Comparison of ENCODE assay signal across 8 cellular contexts in the genomic region with DNA sequence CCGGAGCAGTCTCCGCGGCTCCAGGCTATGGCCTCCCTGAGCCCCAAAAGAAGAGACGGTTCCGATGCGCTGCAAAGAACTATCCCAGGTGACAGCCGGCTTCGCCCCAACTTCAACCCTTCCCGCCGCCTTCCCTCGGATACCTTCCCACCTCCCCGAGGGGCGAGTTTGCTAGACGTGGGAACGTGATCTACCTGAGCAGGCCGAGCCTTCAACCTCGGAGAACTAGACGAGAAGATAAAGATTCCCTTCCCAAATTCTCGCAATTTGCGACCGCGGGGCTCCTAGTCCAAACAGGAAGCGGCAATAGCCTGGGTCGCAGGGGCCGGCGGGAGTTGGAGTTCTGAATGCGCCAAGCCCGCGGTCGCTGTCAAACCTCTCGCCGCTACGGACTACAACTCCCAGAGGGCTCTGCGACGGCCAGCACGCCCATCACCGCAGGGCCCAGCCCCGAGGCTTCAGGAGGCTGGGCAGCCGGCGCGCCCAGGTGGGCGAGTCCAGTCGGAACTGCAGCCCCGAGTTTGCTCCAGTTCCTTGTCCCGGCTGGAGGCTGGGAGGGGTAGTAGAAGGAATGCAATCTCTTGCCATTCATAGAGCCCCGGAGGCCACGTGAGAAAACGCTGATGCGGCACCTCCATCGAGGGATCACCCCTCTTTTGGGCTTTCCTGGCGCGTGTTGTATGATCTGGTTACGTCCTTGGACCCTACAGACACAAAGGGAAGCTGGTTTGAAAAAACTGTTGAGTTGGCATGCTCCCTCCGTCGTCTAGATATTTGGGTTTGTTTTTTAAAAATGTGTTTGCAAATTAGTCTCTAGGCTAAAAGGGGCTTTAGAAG. TPM values are rescaled to one million over a fixed set of nuclear protein-coding genes. Genes with fewer than 3 reads are reported as not detected.
DNase-seq lines count a peak whose midpoint lies in the region; ATAC-seq and TF ChIP-seq lines count a peak whose summit lies in the region.

A gene with protein sequence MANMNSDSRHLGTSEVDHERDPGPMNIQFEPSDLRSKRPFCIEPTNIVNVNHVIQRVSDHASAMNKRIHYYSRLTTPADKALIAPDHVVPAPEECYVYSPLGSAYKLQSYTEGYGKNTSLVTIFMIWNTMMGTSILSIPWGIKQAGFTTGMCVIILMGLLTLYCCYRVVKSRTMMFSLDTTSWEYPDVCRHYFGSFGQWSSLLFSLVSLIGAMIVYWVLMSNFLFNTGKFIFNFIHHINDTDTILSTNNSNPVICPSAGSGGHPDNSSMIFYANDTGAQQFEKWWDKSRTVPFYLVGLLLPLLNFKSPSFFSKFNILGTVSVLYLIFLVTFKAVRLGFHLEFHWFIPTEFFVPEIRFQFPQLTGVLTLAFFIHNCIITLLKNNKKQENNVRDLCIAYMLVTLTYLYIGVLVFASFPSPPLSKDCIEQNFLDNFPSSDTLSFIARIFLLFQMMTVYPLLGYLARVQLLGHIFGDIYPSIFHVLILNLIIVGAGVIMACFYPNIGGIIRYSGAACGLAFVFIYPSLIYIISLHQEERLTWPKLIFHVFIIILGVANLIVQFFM (minus strand): TSS at position 302 of the 837 bp plus-strand sequence. CDS start 14,366 bp downstream, outside the sequence.

- peak within 1 kb of the TSS; percentile 95 for H3K4me3 ChIP-seq in GM06990 (replicated peaks; ENCODE audit: low read depth, low read length)
- H3K4me3 ChIP-seq in osteoblast (ENCODE audit: insufficient read depth, low read length) = peak within 1 kb of the TSS; percentile 99
- H3K4me3 ChIP-seq in thoracic aorta = peak within 1 kb of the TSS; percentile 92

- H3K4me2 ChIP-seq in osteoblast (ENCODE audit: insufficient read depth, low read length) = peak within 1 kb of the TSS; percentile 95

- H2AFZ ChIP-seq in osteoblast (ENCODE audit: low read length) = peak within 1 kb of the TSS; percentile 100

- no peaks in the 10 kb centered on the region for H3K27me3 Mint-ChIP-seq in activated naive CD4-positive, alpha-beta T cell treated with anti-CD3 and anti-CD28 coated beads, Interleukin-2, amount 50 U/mL, for 24 hours
- H3K27me3 Mint-ChIP-seq in glutamatergic neuron (ENCODE audit: unreplicated experiment) = peaks cover 4% of the 10 kb centered on the region

- ATAC-seq in HG02588 (IDR thresholded peaks at IDR 0.05; ENCODE audit: unreplicated experiment) (peak; percentile 100), SK-N-SH treated with all-trans-retinoic acid at 6 μM for 48 hours (peak; percentile 100), thoracic aorta (ENCODE audit: insufficient number of reproducible peaks, low FRiP score, low read depth) (peak; percentile 92)

- H3K4me1 Mint-ChIP-seq in activated naive CD4-positive, alpha-beta T cell treated with anti-CD3 and anti-CD28 coated beads, Interleukin-2, amount 50 U/mL, for 24 hours = peaks cover 24% of the 10 kb centered on the region
- H3K4me1 Mint-ChIP-seq in glutamatergic neuron (ENCODE audit: low read depth, unreplicated experiment) = peaks cover 3% of the 10 kb centered on the region

- H3K4me1 ChIP-seq in osteoblast (ENCODE audit: insufficient read depth, low read length) (peaks cover 8% of the 10 kb centered on the region), thoracic aorta (ENCODE audit: control insufficient read depth in 1 of 2, low read depth in 2 of 2) (peaks cover 0 to 8% of the 10 kb centered on the region in 2 donors)

- TF ChIP-seq CTCF in GM06990 (IDR thresholded peaks at IDR 0.05; ENCODE audit: insufficient read depth, low read length, poor library complexity, severe bottlenecking) = no peak
- TF ChIP-seq CTCF in glutamatergic neuron (IDR thresholded peaks at IDR 0.05; ENCODE audit: partially characterized antibody, unreplicated experiment) = no peak
- TF ChIP-seq CTCF in osteoblast (IDR thresholded peaks at IDR 0.05; ENCODE audit: extremely low read depth, low read depth, low read length) = no peak
- no peak for TF ChIP-seq CTCF in thoracic aorta (IDR thresholded peaks at IDR 0.05)

- H3K27me3 ChIP-seq in GM06990 (replicated peaks; ENCODE audit: control insufficient read depth, insufficient read depth, low read length) (no peaks in the 10 kb centered on the region), osteoblast (ENCODE audit: insufficient read depth, low read length) (no peaks in the 10 kb centered on the region), thoracic aorta (replicated peaks; ENCODE audit: insufficient read depth) (no peaks in the 10 kb centered on the region)

- peak within 1 kb of the TSS; percentile 99 for H3K4me3 Mint-ChIP-seq in activated naive CD4-positive, alpha-beta T cell treated with anti-CD3 and anti-CD28 coated beads, Interleukin-2, amount 50 U/mL, for 24 hours
- peak within 1 kb of the TSS; percentile 99 for H3K4me3 Mint-ChIP-seq in glutamatergic neuron (ENCODE audit: unreplicated experiment)

- no peaks in the 10 kb centered on the region for H4K20me1 ChIP-seq in osteoblast (ENCODE audit: insufficient read depth, low read length)

- H3K9me3 ChIP-seq in osteoblast (ENCODE audit: low read depth, low read length) (no peaks in the 10 kb centered on the region), thoracic aorta (no peaks in the 10 kb centered on the region)

- peaks cover 11% of the 10 kb centered on the region for H3K79me2 ChIP-seq in osteoblast (ENCODE audit: insufficient read depth, low read length)

- H3K36me3 Mint-ChIP-seq in activated naive CD4-positive, alpha-beta T cell treated with anti-CD3 and anti-CD28 coated beads, Interleukin-2, amount 50 U/mL, for 24 hours = peaks cover 7% of the 10 kb centered on the region
- peaks cover 6% of the 10 kb centered on the region for H3K36me3 Mint-ChIP-seq in glutamatergic neuron (ENCODE audit: unreplicated experiment)

- DNase-seq in GM06990 (ENCODE audit: extremely low read depth, insufficient read length) = peak; percentile 89
- DNase-seq in NCI-H1092 (lab: John Stamatoyannopoulos, UW) = peak; percentile 85
- peak; percentile 98 for DNase-seq in glutamatergic neuron
- peak; percentile 94 for DNase-seq in osteoblast (ENCODE audit: insufficient read length, low spot score, missing footprints)
- peak; percentile 89 for DNase-seq in thoracic aorta (ENCODE audit: low spot score)

- H3K27ac Mint-ChIP-seq in activated naive CD4-positive, alpha-beta T cell treated with anti-CD3 and anti-CD28 coated beads, Interleukin-2, amount 50 U/mL, for 24 hours = peak within 1 kb of the TSS; percentile 96
- peak within 1 kb of the TSS; percentile 91 for H3K27ac Mint-ChIP-seq in glutamatergic neuron (ENCODE audit: unreplicated experiment)

- H3K27ac ChIP-seq in osteoblast (ENCODE audit: low read depth, low read length) = peak within 1 kb of the TSS; percentile 58
- peak within 1 kb of the TSS; percentile 27 to 64 for H3K27ac ChIP-seq in thoracic aorta

- peaks cover 5% of the 10 kb centered on the region for H3K9me3 Mint-ChIP-seq in activated naive CD4-positive, alpha-beta T cell treated with anti-CD3 and anti-CD28 coated beads, Interleukin-2, amount 50 U/mL, for 24 hours
- H3K9me3 Mint-ChIP-seq in glutamatergic neuron (ENCODE audit: unreplicated experiment) = peaks cover 6% of the 10 kb centered on the region

- H3K36me3 ChIP-seq in GM06990 (ENCODE audit: control insufficient read depth, insufficient read depth, low read length) (no peaks in the 10 kb centered on the region; the same call in 1 of the 2 replicates), osteoblast (ENCODE audit: insufficient read depth, low read length) (no peaks in the 10 kb centered on the region), thoracic aorta (no peaks in the 10 kb centered on the region)

TF ChIP-seq in SK-N-SH treated with all-trans-retinoic acid at 6 μM for 48 hours, 23 proteins besides CTCF, POLR2A, EP300 and RAD21:
- TF ChIP-seq TOX (CRISPR knock-in tag; IDR thresholded peaks at IDR 0.05; ENCODE audit: borderline replicate concordance) (no peak), CSDC2 (CRISPR knock-in tag; IDR thresholded peaks at IDR 0.05) (no peak)

RNA-seq across cellular contexts. Expression of the gene that starts here (rescaled TPM):
- total RNA-seq in glutamatergic neuron (ENCODE audit: unreplicated experiment) (40.1 TPM), osteoblast (42.3 and 50.1 TPM in 2 replicates), thoracic aorta (10 to 100 TPM; 16.6 to 19.6 TPM)

Comparison
In these comparisons a context has a peak if more than half of its experiments do, and no peak if none do; other contexts are left out.
1. Peak in every context shown above with its lines: DNase-seq, ATAC-seq, H3K4me3 ChIP-seq and H3K27ac ChIP-seq.